1 cellular context compared by ENCODE assay signal in genomic region chr3:50568947-50569749, GRCh38.
TF ChIP-seq lines count a peak whose summit lies in the region.

A gene with protein sequence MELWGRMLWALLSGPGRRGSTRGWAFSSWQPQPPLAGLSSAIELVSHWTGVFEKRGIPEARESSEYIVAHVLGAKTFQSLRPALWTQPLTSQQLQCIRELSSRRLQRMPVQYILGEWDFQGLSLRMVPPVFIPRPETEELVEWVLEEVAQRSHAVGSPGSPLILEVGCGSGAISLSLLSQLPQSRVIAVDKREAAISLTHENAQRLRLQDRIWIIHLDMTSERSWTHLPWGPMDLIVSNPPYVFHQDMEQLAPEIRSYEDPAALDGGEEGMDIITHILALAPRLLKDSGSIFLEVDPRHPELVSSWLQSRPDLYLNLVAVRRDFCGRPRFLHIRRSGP (plus strand): TSS chr3:50569522. CDS start chr3:50571105, 1,583 bp downstream.

TF ChIP-seq in HEK293, 187 proteins besides CTCF, POLR2A, EP300 and RAD21 (continued from another document and continues in another):
- TF ChIP-seq, protein P1, sequence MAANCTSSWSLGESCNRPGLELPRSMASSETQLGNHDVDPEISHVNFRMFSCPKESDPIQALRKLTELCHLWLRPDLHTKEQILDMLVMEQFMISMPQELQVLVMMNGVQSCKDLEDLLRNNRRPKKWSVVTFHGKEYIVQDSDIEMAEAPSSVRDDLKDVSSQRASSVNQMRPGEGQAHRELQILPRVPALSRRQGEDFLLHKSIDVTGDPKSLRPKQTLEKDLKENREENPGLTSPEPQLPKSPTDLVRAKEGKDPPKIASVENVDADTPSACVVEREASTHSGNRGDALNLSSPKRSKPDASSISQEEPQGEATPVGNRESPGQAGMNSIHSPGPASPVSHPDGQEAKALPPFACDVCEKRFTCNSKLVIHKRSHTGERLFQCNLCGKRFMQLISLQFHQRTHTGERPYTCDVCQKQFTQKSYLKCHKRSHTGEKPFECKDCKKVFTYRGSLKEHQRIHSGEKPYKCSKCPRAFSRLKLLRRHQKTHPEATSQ (tag by site-specific recombination; IDR thresholded peaks at IDR 0.05) = peak; percentile 61; the same call in 1 of the 2 replicates
- TF ChIP-seq ZNF670 (tag by site-specific recombination; IDR thresholded peaks at IDR 0.05; ENCODE audit: low read depth) (no peak), ZBTB20 (tag by site-specific recombination; IDR thresholded peaks at IDR 0.05) (peak; percentile 62; the same call in 1 of the 2 replicates), ZNF335 (tag by site-specific recombination; conservative IDR thresholded peaks at IDR 0.05) (peak; percentile 87), ZBTB17 (tag by site-specific recombination; IDR thresholded peaks at IDR 0.05) (peak; percentile 80), ZNF112 (tag by site-specific recombination; IDR thresholded peaks at IDR 0.05) (no peak), KLF10 (tag by site-specific recombination; IDR thresholded peaks at IDR 0.05) (peak; percentile 92), ZFHX2 (tag by site-specific recombination; conservative IDR thresholded peaks at IDR 0.05) (peak; percentile 78), SP3 (tag by site-specific recombination; IDR thresholded peaks at IDR 0.05) (peak; percentile 90), ZNF837 (tag by site-specific recombination; IDR thresholded peaks at IDR 0.05) (no peak), PRDM4 (tag by site-specific recombination; IDR thresholded peaks at IDR 0.05) (peak; percentile 53; the same call in 1 of the 2 replicates), ZNF777 (tag by site-specific recombination; IDR thresholded peaks at IDR 0.05; ENCODE audit: borderline replicate concordance) (peak; percentile 60; the same call in 1 of the 2 replicates), GFI1B (tag by site-specific recombination; IDR thresholded peaks at IDR 0.05) (peak; percentile 60; the same call in 1 of the 2 replicates), ZNF214 (tag by site-specific recombination; IDR thresholded peaks at IDR 0.05; ENCODE audit: borderline replicate concordance) (no peak), ZNF645 (tag by site-specific recombination; IDR thresholded peaks at IDR 0.05) (no peak), ZNF704 (tag by site-specific recombination; IDR thresholded peaks at IDR 0.05) (no peak), MYNN (tag by site-specific recombination; IDR thresholded peaks at IDR 0.05; ENCODE audit: borderline replicate concordance) (no peak; the same call in 1 of the 2 replicates), ZNF558 (tag by site-specific recombination; IDR thresholded peaks at IDR 0.05) (peak; percentile 45; the same call in 1 of the 2 replicates), KLF1 (tag by site-specific recombination; IDR thresholded peaks at IDR 0.05) (peak; percentile 88), ZNF629 (tag by site-specific recombination; IDR thresholded peaks at IDR 0.05) (peak; percentile 87), EGR2 (tag by site-specific recombination; IDR thresholded peaks at IDR 0.05; ENCODE audit: low read depth) (peak; percentile 69), KLF16 (tag by site-specific recombination; IDR thresholded peaks at IDR 0.05) (peak; percentile 98), ZNF571 (tag by site-specific recombination; IDR thresholded peaks at IDR 0.05) (no peak), GLI4 (tag by site-specific recombination; IDR thresholded peaks at IDR 0.05) (0 out of 2 replicates have a peak, but pooled peaks have one; percentile 39), ZNF76 (tag by site-specific recombination; IDR thresholded peaks at IDR 0.05; ENCODE audit: borderline replicate concordance, low read depth) (peak; percentile 74), PRDM1 (tag by site-specific recombination; IDR thresholded peaks at IDR 0.05) (no peak), BCL6B (tag by site-specific recombination; IDR thresholded peaks at IDR 0.05) (no peak), ZNF48 (tag by site-specific recombination; IDR thresholded peaks at IDR 0.05) (no peak), ZNF148 (tag by site-specific recombination; IDR thresholded peaks at IDR 0.05; ENCODE audit: borderline replicate concordance) (no peak)
- TF ChIP-seq, protein P2, sequence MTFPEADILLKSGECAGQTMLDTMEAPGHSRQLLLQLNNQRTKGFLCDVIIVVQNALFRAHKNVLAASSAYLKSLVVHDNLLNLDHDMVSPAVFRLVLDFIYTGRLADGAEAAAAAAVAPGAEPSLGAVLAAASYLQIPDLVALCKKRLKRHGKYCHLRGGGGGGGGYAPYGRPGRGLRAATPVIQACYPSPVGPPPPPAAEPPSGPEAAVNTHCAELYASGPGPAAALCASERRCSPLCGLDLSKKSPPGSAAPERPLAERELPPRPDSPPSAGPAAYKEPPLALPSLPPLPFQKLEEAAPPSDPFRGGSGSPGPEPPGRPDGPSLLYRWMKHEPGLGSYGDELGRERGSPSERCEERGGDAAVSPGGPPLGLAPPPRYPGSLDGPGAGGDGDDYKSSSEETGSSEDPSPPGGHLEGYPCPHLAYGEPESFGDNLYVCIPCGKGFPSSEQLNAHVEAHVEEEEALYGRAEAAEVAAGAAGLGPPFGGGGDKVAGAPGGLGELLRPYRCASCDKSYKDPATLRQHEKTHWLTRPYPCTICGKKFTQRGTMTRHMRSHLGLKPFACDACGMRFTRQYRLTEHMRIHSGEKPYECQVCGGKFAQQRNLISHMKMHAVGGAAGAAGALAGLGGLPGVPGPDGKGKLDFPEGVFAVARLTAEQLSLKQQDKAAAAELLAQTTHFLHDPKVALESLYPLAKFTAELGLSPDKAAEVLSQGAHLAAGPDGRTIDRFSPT (tag by site-specific recombination; IDR thresholded peaks at IDR 0.05) = no peak
- TF ChIP-seq, protein P3, sequence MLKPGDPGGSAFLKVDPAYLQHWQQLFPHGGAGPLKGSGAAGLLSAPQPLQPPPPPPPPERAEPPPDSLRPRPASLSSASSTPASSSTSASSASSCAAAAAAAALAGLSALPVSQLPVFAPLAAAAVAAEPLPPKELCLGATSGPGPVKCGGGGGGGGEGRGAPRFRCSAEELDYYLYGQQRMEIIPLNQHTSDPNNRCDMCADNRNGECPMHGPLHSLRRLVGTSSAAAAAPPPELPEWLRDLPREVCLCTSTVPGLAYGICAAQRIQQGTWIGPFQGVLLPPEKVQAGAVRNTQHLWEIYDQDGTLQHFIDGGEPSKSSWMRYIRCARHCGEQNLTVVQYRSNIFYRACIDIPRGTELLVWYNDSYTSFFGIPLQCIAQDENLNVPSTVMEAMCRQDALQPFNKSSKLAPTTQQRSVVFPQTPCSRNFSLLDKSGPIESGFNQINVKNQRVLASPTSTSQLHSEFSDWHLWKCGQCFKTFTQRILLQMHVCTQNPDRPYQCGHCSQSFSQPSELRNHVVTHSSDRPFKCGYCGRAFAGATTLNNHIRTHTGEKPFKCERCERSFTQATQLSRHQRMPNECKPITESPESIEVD (tag by site-specific recombination; IDR thresholded peaks at IDR 0.05) = no peak
- TF ChIP-seq, protein P4, sequence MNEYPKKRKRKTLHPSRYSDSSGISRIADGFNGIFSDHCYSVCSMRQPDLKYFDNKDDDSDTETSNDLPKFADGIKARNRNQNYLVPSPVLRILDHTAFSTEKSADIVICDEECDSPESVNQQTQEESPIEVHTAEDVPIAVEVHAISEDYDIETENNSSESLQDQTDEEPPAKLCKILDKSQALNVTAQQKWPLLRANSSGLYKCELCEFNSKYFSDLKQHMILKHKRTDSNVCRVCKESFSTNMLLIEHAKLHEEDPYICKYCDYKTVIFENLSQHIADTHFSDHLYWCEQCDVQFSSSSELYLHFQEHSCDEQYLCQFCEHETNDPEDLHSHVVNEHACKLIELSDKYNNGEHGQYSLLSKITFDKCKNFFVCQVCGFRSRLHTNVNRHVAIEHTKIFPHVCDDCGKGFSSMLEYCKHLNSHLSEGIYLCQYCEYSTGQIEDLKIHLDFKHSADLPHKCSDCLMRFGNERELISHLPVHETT (tag by site-specific recombination; IDR thresholded peaks at IDR 0.05) = peak; percentile 95
- TF ChIP-seq, protein P5, sequence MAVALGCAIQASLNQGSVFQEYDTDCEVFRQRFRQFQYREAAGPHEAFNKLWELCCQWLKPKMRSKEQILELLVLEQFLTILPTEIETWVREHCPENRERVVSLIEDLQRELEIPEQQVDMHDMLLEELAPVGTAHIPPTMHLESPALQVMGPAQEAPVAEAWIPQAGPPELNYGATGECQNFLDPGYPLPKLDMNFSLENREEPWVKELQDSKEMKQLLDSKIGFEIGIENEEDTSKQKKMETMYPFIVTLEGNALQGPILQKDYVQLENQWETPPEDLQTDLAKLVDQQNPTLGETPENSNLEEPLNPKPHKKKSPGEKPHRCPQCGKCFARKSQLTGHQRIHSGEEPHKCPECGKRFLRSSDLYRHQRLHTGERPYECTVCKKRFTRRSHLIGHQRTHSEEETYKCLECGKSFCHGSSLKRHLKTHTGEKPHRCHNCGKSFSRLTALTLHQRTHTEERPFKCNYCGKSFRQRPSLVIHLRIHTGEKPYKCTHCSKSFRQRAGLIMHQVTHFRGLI (tag by site-specific recombination; IDR thresholded peaks at IDR 0.05) = peak; percentile 64; the same call in 1 of the 2 replicates
- TF ChIP-seq, protein P6, sequence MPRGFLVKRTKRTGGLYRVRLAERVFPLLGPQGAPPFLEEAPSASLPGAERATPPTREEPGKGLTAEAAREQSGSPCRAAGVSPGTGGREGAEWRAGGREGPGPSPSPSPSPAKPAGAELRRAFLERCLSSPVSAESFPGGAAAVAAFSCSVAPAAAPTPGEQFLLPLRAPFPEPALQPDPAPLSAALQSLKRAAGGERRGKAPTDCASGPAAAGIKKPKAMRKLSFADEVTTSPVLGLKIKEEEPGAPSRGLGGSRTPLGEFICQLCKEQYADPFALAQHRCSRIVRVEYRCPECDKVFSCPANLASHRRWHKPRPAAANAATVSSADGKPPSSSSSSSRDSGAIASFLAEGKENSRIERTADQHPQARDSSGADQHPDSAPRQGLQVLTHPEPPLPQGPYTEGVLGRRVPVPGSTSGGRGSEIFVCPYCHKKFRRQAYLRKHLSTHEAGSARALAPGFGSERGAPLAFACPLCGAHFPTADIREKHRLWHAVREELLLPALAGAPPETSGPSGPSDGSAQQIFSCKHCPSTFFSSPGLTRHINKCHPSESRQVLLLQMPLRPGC (tag by site-specific recombination; IDR thresholded peaks at IDR 0.05) = peak; percentile 81; the same call in 1 of the 2 replicates
